ENCODE assay signal across 8 cellular contexts in genomic region chr17:13002761-13003453, GRCh38. TPM values are rescaled to one million over a fixed set of nuclear protein-coding genes. Genes with fewer than 3 reads are reported as not detected.
DNase-seq lines count a peak whose midpoint lies in the region; ATAC-seq and TF ChIP-seq lines count a peak whose summit lies in the region.

No MANE protein-coding gene starts in this region.

- TF ChIP-seq CTCF in ascending aorta (IDR thresholded peaks at IDR 0.05) (peak; percentile 72 to 90 (median 83)), right atrium auricular region (IDR thresholded peaks at IDR 0.05) (peak; percentile 74 to 86)

- H3K36me3 ChIP-seq in ascending aorta = peaks cover 82 to 93% of the 10 kb centered on the region in 2 donors
- H3K36me3 ChIP-seq in right atrium auricular region = peaks cover 92% of the 10 kb centered on the region

- ATAC-seq in HG03280 (IDR thresholded peaks at IDR 0.05; ENCODE audit: unreplicated experiment) (no peak), HG02884 (IDR thresholded peaks at IDR 0.05; ENCODE audit: unreplicated experiment) (no peak)

- H3K27me3 ChIP-seq in ascending aorta = no peaks in the 10 kb centered on the region
- H3K27me3 ChIP-seq in right atrium auricular region = no peaks in the 10 kb centered on the region

- no peak overlapping the region for H3K4me3 ChIP-seq in ascending aorta
- no peak overlapping the region for H3K4me3 ChIP-seq in right atrium auricular region

- H3K27ac ChIP-seq in ascending aorta = no peak overlapping the region
- no peak overlapping the region for H3K27ac ChIP-seq in right atrium auricular region

- DNase-seq in EH (ENCODE audit: low read depth) (peak; percentile 75), HT-29 (ENCODE audit: low spot score) (peak; percentile 78), SHP77 treated with DMSO at 0.1 percent for 48 hours (lab: John Stamatoyannopoulos, UW) (peak; percentile 11), ascending aorta (ENCODE audit: low spot score in 2 of 2) (peak in 1 of 2 donors; percentile 87), right atrium auricular region (ENCODE audit: low spot score) (peak; percentile 91), retina (peak; percentile 85)

- no peaks in the 10 kb centered on the region for H3K4me1 ChIP-seq in ascending aorta
- peaks cover 0 to 4% of the 10 kb centered on the region in 2 donors for H3K4me1 ChIP-seq in right atrium auricular region

- H3K9me3 ChIP-seq in ascending aorta = no peaks in the 10 kb centered on the region
- no peaks in the 10 kb centered on the region for H3K9me3 ChIP-seq in right atrium auricular region

- intact Hi-C loops in ascending aorta (cut with DNase I) = loop anchor here (1.0 to 10.0 kb wide), 3 partner anchors 238 to 823 kb away; no protein-coding TSS in a partner anchor

RNA-seq across cellular contexts. Expression of gene ELAC2, which starts 14.9 kb away (rescaled TPM):
- 138 and 147 TPM in 2 replicates for total RNA-seq in HT-29 (2014; rRNA removed; shearing (Covaris generic))
- 190 TPM for total RNA-seq in ascending aorta
- total RNA-seq in right atrium auricular region = 10 to 100 TPM; 40.1 to 55.2 TPM
